Comparison of ENCODE assay signal across 8 cellular contexts in the genomic region with DNA sequence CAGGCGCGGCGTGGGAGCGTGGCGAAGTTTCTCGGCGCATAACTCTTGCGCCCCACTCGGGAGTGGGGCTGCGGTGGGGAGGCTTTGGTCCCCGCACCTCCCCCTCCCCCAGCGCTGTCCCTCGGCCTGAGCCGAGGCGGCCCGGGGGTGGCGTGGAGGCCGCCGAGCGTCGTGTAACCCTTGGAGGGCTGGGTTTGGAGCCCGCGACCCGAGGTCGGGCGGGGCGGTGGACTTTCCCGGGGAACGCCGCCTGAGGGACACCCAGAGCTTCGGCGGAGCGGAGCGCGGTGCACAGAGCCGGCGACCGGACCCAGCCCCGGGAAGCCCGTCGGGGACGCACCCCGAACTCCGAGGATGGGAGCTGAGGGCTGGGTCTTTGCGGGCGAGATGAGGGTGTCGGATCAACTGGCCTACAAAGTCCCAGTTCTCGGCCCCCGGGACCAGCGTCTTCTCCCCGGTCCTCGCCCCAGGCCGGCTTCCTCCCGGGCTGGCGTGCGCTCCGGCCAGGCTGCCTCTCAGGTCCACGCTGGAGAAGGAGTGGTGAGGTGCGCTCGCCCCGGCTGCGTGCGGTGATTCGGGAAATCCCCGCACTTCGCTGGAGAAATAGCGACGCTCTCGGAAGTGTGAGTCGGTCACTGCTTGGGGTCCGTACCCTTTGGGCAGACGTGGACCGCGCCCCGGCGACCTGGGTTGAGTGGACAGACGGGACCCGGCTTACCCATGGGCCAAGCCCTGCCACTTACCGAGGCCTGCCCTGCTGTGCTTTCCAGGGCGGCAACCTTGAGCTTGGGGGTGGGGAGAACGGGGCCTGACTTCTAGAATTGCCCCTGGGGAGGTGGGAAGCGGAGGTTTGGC.
DNase-seq lines count a peak whose midpoint lies in the region; ATAC-seq and TF ChIP-seq lines count a peak whose summit lies in the region.

No MANE protein-coding gene starts in this region.

- H3K27ac ChIP-seq in skeletal muscle tissue (ENCODE audit: low read depth, low read length): peak overlapping the region; percentile 62

- no peak overlapping the region for H3K27ac Mint-ChIP-seq in activated T-helper 17 cell treated with anti-CD3 and anti-CD28 coated beads, Interleukin-2, amount 50 U/mL, for 72 hours

- no peaks in the 10 kb centered on the region for H3K36me3 Mint-ChIP-seq in activated T-helper 17 cell treated with anti-CD3 and anti-CD28 coated beads, Interleukin-2, amount 50 U/mL, for 72 hours (ENCODE audit: low read depth)

- TF ChIP-seq CTCF in GM12865 (IDR thresholded peaks at IDR 0.05; ENCODE audit: insufficient read depth, low read depth, low read length, missing control alignments): no peak

- no peaks in the 10 kb centered on the region for H3K27me3 Mint-ChIP-seq in activated T-helper 17 cell treated with anti-CD3 and anti-CD28 coated beads, Interleukin-2, amount 50 U/mL, for 72 hours

- H3K4me3 Mint-ChIP-seq in activated T-helper 17 cell treated with anti-CD3 and anti-CD28 coated beads, Interleukin-2, amount 50 U/mL, for 72 hours: peak overlapping the region; percentile 50

- no peak for ATAC-seq in activated T-helper 17 cell treated with anti-CD3 and anti-CD28 coated beads, Interleukin-2, amount 50 U/mL, for 72 hours (replicated peaks)
- ATAC-seq in GM18909 (IDR thresholded peaks at IDR 0.05; ENCODE audit: poor library complexity, unreplicated experiment): no peak
- no peak for ATAC-seq in GM18505 (IDR thresholded peaks at IDR 0.05; ENCODE audit: unreplicated experiment)
- ATAC-seq in HG03460 (IDR thresholded peaks at IDR 0.05; ENCODE audit: unreplicated experiment): no peak

- H3K4me1 ChIP-seq in iPS-15b (ENCODE audit: control insufficient read depth, insufficient read depth, low read length) (peaks cover 17% of the 10 kb centered on the region), skeletal muscle tissue (ENCODE audit: control insufficient read depth in 3 of 3, insufficient read depth in 3 of 3, low read length in 3 of 3) (peaks cover 22 to 25% (median 24%) of the 10 kb centered on the region in 3 donors)

- peaks cover 4% of the 10 kb centered on the region for H3K4me1 Mint-ChIP-seq in activated T-helper 17 cell treated with anti-CD3 and anti-CD28 coated beads, Interleukin-2, amount 50 U/mL, for 72 hours

- H3K9me3 Mint-ChIP-seq in activated T-helper 17 cell treated with anti-CD3 and anti-CD28 coated beads, Interleukin-2, amount 50 U/mL, for 72 hours: no peaks in the 10 kb centered on the region

- H3K4me3 ChIP-seq in GM12865 (ENCODE audit: low read depth, low read length): peak overlapping the region; percentile 43; the same call in 1 of the 2 replicates
- peak overlapping the region; percentile 61 for H3K4me3 ChIP-seq in iPS-15b (ENCODE audit: low read depth, low read length)
- peak overlapping the region; percentile 55 to 64 (median 60) for H3K4me3 ChIP-seq in skeletal muscle tissue (ENCODE audit: low read length in 3 of 3)

- no peak for DNase-seq in GM12865 (ENCODE audit: low read depth)
- no peak for DNase-seq in Ammon's horn (ENCODE audit: low spot score)

- no peak for TF ChIP-seq POLR2A in GM18505 (IDR thresholded peaks at IDR 0.05; ENCODE audit: borderline replicate concordance, extremely low read depth, insufficient read depth, insufficient read length)

- H3K36me3 ChIP-seq in iPS-15b (ENCODE audit: control insufficient read depth, insufficient read depth, low read length): no peaks in the 10 kb centered on the region
- peaks cover 0 to 2% (median 0%) of the 10 kb centered on the region in 3 donors for H3K36me3 ChIP-seq in skeletal muscle tissue (ENCODE audit: control insufficient read depth in 3 of 3, insufficient read depth in 3 of 3, low read length in 3 of 3)

- H3K9me3 ChIP-seq in iPS-15b (ENCODE audit: control insufficient read depth, insufficient read depth, low read length) (no peaks in the 10 kb centered on the region), skeletal muscle tissue (ENCODE audit: control insufficient read depth in 3 of 3, low read length in 3 of 3) (no peaks in the 10 kb centered on the region)

- peaks cover 29% of the 10 kb centered on the region for H3K27me3 ChIP-seq in iPS-15b (ENCODE audit: control insufficient read depth, insufficient read depth, low read length)
- H3K27me3 ChIP-seq in skeletal muscle tissue (ENCODE audit: control insufficient read depth in 3 of 3, insufficient read depth in 3 of 3, low read length in 3 of 3): peaks cover 0 to 3% (median 0%) of the 10 kb centered on the region in 3 donors

- H3K9ac ChIP-seq in iPS-15b (ENCODE audit: low read depth, low read length) (no peak overlapping the region), skeletal muscle tissue (ENCODE audit: low read depth in 1 of 3, low read length in 3 of 3) (peak overlapping the region; percentile 45 to 71 (median 51))
